20 cellular contexts compared by ENCODE assay signal in genomic region chr4:108146819-108147218, GRCh38. TPM values are rescaled to one million over a fixed set of nuclear protein-coding genes. Genes with fewer than 3 reads are reported as not detected.
DNase-seq lines count a peak whose midpoint lies in the region; ATAC-seq and TF ChIP-seq lines count a peak whose summit lies in the region.
"Had no signal": no experiment of that assay in that cellular context is flagged by ENCODE, and none has a peak within 500 bp of the region (broad histone marks: within the 10 kb centered on the region; RNA-seq: fewer than 3 reads in every experiment).

No MANE protein-coding gene starts in this region.

- no peaks in the 10 kb centered on the region for H3K27me3 Mint-ChIP-seq in CD4-positive, CD25-positive, alpha-beta regulatory T cell
- no peaks in the 10 kb centered on the region for H3K27me3 Mint-ChIP-seq in T-cell

- no peak for TF ChIP-seq CTCF in hepatocyte (IDR thresholded peaks at IDR 0.05; ENCODE audit: poor library complexity)

- H3K27ac Mint-ChIP-seq in CD4-positive, CD25-positive, alpha-beta regulatory T cell, result peak overlapping the region; percentile 79 to 92 (median 90)
- peak overlapping the region; percentile 73 to 76 for H3K27ac Mint-ChIP-seq in T-cell
- H3K27ac Mint-ChIP-seq: effector memory CD8-positive, alpha-beta T cell; HFFc6 had no signal

- H3K27ac ChIP-seq in BLaER1, result no peak overlapping the region
- peak overlapping the region; percentile 77 for H3K27ac ChIP-seq in CD4-positive, CD25-positive, alpha-beta regulatory T cell (ENCODE audit: insufficient read depth, low read length, poor library complexity, severe bottlenecking)
- peak overlapping the region; percentile 13 for H3K27ac ChIP-seq in effector memory CD4-positive, alpha-beta T cell (ENCODE audit: insufficient read depth, low read length, poor library complexity, severe bottlenecking)
- H3K27ac ChIP-seq in hepatocyte, result no peak overlapping the region
- H3K27ac ChIP-seq: adrenal gland, brain microvascular endothelial cell, esophagus muscularis mucosa, gastrocnemius medialis, thoracic aorta had no signal

- no peak overlapping the region for H2AFZ ChIP-seq in hepatocyte

- no peak overlapping the region for H3K9ac ChIP-seq in BLaER1

- peak overlapping the region; percentile 57 to 90 (median 78) for H3K4me3 Mint-ChIP-seq in CD4-positive, CD25-positive, alpha-beta regulatory T cell
- H3K4me3 Mint-ChIP-seq in T-cell, result peak overlapping the region; percentile 47 to 86 (median 67)
- H3K4me3 Mint-ChIP-seq: effector memory CD8-positive, alpha-beta T cell; HFFc6 had no signal

- peaks cover 93% of the 10 kb centered on the region for H3K4me1 ChIP-seq in BLaER1
- H3K4me1 ChIP-seq in CD4-positive, CD25-positive, alpha-beta regulatory T cell (ENCODE audit: control insufficient read depth, insufficient read depth, low read length, poor library complexity, severe bottlenecking), result peaks cover 95% of the 10 kb centered on the region
- peaks cover 39% of the 10 kb centered on the region for H3K4me1 ChIP-seq in effector memory CD4-positive, alpha-beta T cell (ENCODE audit: control insufficient read depth, insufficient read depth, low read length, poor library complexity, severe bottlenecking)
- no peaks in the 10 kb centered on the region for H3K4me1 ChIP-seq in hepatocyte (ENCODE audit: insufficient read depth)
- H3K4me1 ChIP-seq: adrenal gland, esophagus muscularis mucosa had no signal

- H3K9me3 Mint-ChIP-seq in CD4-positive, CD25-positive, alpha-beta regulatory T cell, result no peaks in the 10 kb centered on the region
- no peaks in the 10 kb centered on the region for H3K9me3 Mint-ChIP-seq in T-cell
- H3K9me3 Mint-ChIP-seq: effector memory CD8-positive, alpha-beta T cell; HFFc6 had no signal

- 51% methylated on average over 5 of the region's 5 CpGs for WGBS in hepatocyte (ENCODE audit: low lambda C conversion rate, missing lambda C conversion rate)

- peaks cover 49 to 90% (median 83%) of the 10 kb centered on the region in 4 donors for H3K4me1 Mint-ChIP-seq in CD4-positive, CD25-positive, alpha-beta regulatory T cell
- H3K4me1 Mint-ChIP-seq in T-cell, result peaks cover 90 to 92% (median 91%) of the 10 kb centered on the region in 3 donors

- no peaks in the 10 kb centered on the region for H3K9me2 ChIP-seq in hepatocyte (replicated peaks; ENCODE audit: insufficient read depth)

- H3K9me3 ChIP-seq in BLaER1 (no peaks in the 10 kb centered on the region), hepatocyte (ENCODE audit: low read depth) (no peaks in the 10 kb centered on the region)
- H3K9me3 ChIP-seq in CD4-positive, CD25-positive, alpha-beta regulatory T cell (ENCODE audit: control insufficient read depth in 2 of 2, low read length in 2 of 2), result no peaks in the 10 kb centered on the region
- H3K9me3 ChIP-seq in effector memory CD4-positive, alpha-beta T cell (ENCODE audit: control insufficient read depth, low read length), result no peaks in the 10 kb centered on the region
- H3K9me3 ChIP-seq: adrenal gland, esophagus muscularis mucosa, gastrocnemius medialis, thoracic aorta had no signal

- H3K36me3 Mint-ChIP-seq in CD4-positive, CD25-positive, alpha-beta regulatory T cell, result peaks cover 39% of the 10 kb centered on the region
- peaks cover 36% of the 10 kb centered on the region for H3K36me3 Mint-ChIP-seq in T-cell

- no peak overlapping the region for H3K4me3 ChIP-seq in BLaER1
- H3K4me3 ChIP-seq in CD4-positive, CD25-positive, alpha-beta regulatory T cell (ENCODE audit: low read depth, low read length), result peak overlapping the region; percentile 49
- no peak overlapping the region for H3K4me3 ChIP-seq in effector memory CD4-positive, alpha-beta T cell (ENCODE audit: insufficient read depth, low read depth, low read length, poor library complexity, severe bottlenecking)
- no peak overlapping the region for H3K4me3 ChIP-seq in hepatocyte
- H3K4me3 ChIP-seq: adrenal gland, esophagus muscularis mucosa, gastrocnemius medialis, thoracic aorta had no signal

- H3K4me2 ChIP-seq in BLaER1, result peak overlapping the region; percentile 32
- no peak overlapping the region for H3K4me2 ChIP-seq in hepatocyte

- CTCF ChIA-PET in T-cell (lab: Charles Lee), result interaction anchor here (0.7 to 1.2 kb wide), 4 partner anchors 10 to 78 kb away, joined by 3 read pairs; no protein-coding TSS in a partner anchor

- no peak for DNase-seq in CD4-positive, CD25-positive, alpha-beta regulatory T cell
- DNase-seq in T-cell (no peak), hepatocyte (ENCODE audit: low spot score) (no peak), iPS-NIHi11 (ENCODE audit: low spot score) (no peak)
- no peak for DNase-seq in effector memory CD4-positive, alpha-beta T cell
- DNase-seq: adrenal gland; brain microvascular endothelial cell; DMS53; effector memory CD8-positive, alpha-beta T cell; gastrocnemius medialis; HFFc6; KG1; kidney; NCI-H1694 treated with DMSO at 0.1 percent for 48 hours; NCI-H69; nucleus accumbens had no signal

- no peaks in the 10 kb centered on the region for H3K79me2 ChIP-seq in hepatocyte

- H3K36me3 ChIP-seq in BLaER1 (peaks cover 80% of the 10 kb centered on the region), hepatocyte (replicated peaks; ENCODE audit: insufficient read depth, low read depth) (no peaks in the 10 kb centered on the region)
- peaks cover 64% of the 10 kb centered on the region for H3K36me3 ChIP-seq in CD4-positive, CD25-positive, alpha-beta regulatory T cell (ENCODE audit: control insufficient read depth, insufficient read depth, low read length)
- H3K36me3 ChIP-seq in effector memory CD4-positive, alpha-beta T cell (ENCODE audit: control insufficient read depth, insufficient read depth, low read length), result peaks cover 5% of the 10 kb centered on the region
- H3K36me3 ChIP-seq: adrenal gland, brain microvascular endothelial cell, esophagus muscularis mucosa, gastrocnemius medialis, thoracic aorta had no signal

- POLR2A ChIA-PET in T-cell (lab: Charles Lee), result interaction anchor here (0.6 to 1.2 kb wide), 3 partner anchors 8 to 24 kb away, joined by 3 to 7 read pairs (median 3); no protein-coding TSS in a partner anchor

- H4K20me1 ChIP-seq in BLaER1 (peaks cover 100% of the 10 kb centered on the region), hepatocyte (ENCODE audit: insufficient read depth, poor library complexity, severe bottlenecking) (no peaks in the 10 kb centered on the region)

- no peak for ATAC-seq in CD4-positive, CD25-positive, alpha-beta regulatory T cell (ENCODE audit: low read depth in 2 of 2)
- ATAC-seq in T-cell (replicated peaks in 1 of 4), result no peak
- no peak for ATAC-seq in GM21825 (IDR thresholded peaks at IDR 0.05; ENCODE audit: unreplicated experiment)
- ATAC-seq: effector memory CD8-positive, alpha-beta T cell; gastrocnemius medialis had no signal

- H3K27me3 ChIP-seq in BLaER1 (peaks cover 18% of the 10 kb centered on the region), hepatocyte (no peaks in the 10 kb centered on the region)
- no peaks in the 10 kb centered on the region for H3K27me3 ChIP-seq in CD4-positive, CD25-positive, alpha-beta regulatory T cell (ENCODE audit: control insufficient read depth, insufficient read depth, low read length)
- H3K27me3 ChIP-seq in effector memory CD4-positive, alpha-beta T cell (replicated peaks; ENCODE audit: control insufficient read depth, insufficient read depth, low read length, poor library complexity, severe bottlenecking), result no peaks in the 10 kb centered on the region
- H3K27me3 ChIP-seq: adrenal gland, brain microvascular endothelial cell, esophagus muscularis mucosa, gastrocnemius medialis had no signal

RNA-seq across cellular contexts. Expression of gene LEF1, which starts 21.9 kb away (rescaled TPM):
- 469 TPM for total RNA-seq in CD4-positive, CD25-positive, alpha-beta regulatory T cell
- polyA plus RNA-seq in CD4-positive, CD25-positive, alpha-beta regulatory T cell, result 100 to 1,000 TPM; 465 to 627 (median 565) TPM
- total RNA-seq in T-cell (100 to 1,000 TPM; 412 to 776 (median 500) TPM), hepatocyte (7.5 and 8.6 TPM in 2 replicates)
- 7.6 and 10.4 TPM in 2 replicates for polyA plus RNA-seq in hepatocyte

Comparison
In these comparisons a context has a peak if more than half of its experiments do, and no peak if none do; other contexts are left out.
1. H3K27ac ChIP-seq: peak in CD4-positive, CD25-positive, alpha-beta regulatory T cell (single experiment) and effector memory CD4-positive, alpha-beta T cell (single experiment); none in BLaER1 (single experiment) and hepatocyte (single experiment).
2. RNA of gene LEF1, which starts 21.9 kb away (total RNA-seq): 412 to 776 TPM in T-cell and 469 TPM in CD4-positive, CD25-positive, alpha-beta regulatory T cell (single experiment); 7.5 to 8.6 TPM in hepatocyte; every median in the first group is over 10 times any median in the second.